1 cellular context compared by ENCODE assay signal in the genomic region with DNA sequence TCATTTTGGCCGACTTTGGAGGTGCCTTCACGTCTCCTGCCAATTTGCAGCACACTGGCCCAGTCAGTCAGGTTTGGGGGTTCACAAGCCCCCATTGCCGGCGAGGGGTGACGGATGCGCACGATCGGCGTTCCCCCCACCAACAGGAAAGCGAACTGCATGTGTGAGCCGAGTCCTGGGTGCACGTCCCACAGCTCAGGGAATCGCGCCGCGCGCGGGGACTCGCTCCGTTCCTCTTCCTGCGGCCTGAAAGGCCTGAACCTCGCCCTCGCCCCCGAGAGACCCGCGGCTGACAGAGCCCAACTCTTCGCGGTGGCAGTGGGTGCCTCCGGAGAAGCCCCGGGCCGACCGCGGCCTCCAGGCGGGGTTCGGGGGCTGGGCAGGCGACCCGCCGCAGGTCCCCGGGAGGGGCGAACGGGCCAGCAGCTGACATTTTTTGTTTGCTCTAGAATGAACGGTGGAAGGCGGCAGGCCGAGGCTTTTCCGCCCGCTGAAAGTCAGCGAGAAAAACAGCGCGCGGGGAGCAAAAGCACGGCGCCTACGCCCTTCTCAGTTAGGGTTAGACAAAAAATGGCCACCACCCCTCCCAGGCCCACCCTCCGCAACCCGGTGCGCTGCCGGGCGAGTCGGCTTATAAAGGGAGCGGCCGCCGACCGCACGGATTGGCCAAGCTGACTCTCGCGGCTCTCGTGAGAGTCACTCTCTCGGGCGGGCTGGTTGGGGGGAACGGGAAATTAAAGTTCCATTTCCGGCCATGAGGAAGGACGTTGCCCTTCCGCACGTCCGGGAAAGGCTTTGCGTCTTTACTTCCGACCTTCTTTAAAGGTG.
TF ChIP-seq lines count a peak whose summit lies in the region.

A gene (minus strand): TSS at position 608 of the 828 bp plus-strand sequence.

TF ChIP-seq in HEK293, 187 proteins besides CTCF, POLR2A, EP300 and RAD21 (continued from another document):
- TF ChIP-seq, protein P1, sequence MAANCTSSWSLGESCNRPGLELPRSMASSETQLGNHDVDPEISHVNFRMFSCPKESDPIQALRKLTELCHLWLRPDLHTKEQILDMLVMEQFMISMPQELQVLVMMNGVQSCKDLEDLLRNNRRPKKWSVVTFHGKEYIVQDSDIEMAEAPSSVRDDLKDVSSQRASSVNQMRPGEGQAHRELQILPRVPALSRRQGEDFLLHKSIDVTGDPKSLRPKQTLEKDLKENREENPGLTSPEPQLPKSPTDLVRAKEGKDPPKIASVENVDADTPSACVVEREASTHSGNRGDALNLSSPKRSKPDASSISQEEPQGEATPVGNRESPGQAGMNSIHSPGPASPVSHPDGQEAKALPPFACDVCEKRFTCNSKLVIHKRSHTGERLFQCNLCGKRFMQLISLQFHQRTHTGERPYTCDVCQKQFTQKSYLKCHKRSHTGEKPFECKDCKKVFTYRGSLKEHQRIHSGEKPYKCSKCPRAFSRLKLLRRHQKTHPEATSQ (tag by site-specific recombination; IDR thresholded peaks at IDR 0.05), result no peak
- TF ChIP-seq SALL2 (tag by site-specific recombination; IDR thresholded peaks at IDR 0.05; ENCODE audit: borderline replicate concordance), result no peak
- TF ChIP-seq ZNF169 (tag by site-specific recombination; IDR thresholded peaks at IDR 0.05), result no peak
- TF ChIP-seq ZNF354C (tag by site-specific recombination; IDR thresholded peaks at IDR 0.05; ENCODE audit: borderline replicate concordance, low read depth), result no peak
- TF ChIP-seq BCL11B (tag by site-specific recombination; IDR thresholded peaks at IDR 0.05; ENCODE audit: low read depth), result no peak
- peak; percentile 78 for TF ChIP-seq PRDM1 (tag by site-specific recombination; IDR thresholded peaks at IDR 0.05)
- TF ChIP-seq ZNF664 (tag by site-specific recombination; IDR thresholded peaks at IDR 0.05), result no peak
- peak; percentile 53 for TF ChIP-seq SP3 (tag by site-specific recombination; IDR thresholded peaks at IDR 0.05)
- TF ChIP-seq, protein P2, sequence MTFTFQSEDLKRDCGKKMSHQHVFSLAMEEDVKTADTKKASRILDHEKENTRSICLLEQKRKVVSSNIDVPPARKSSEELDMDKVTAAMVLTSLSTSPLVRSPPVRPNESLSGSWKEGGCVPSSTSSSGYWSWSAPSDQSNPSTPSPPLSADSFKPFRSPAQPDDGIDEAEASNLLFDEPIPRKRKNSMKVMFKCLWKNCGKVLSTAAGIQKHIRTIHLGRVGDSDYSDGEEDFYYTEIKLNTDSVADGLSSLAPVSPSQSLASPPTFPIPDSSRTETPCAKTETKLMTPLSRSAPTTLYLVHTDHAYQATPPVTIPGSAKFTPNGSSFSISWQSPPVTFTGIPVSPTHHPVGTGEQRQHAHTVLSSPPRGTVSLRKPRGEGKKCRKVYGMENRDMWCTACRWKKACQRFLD (tag by site-specific recombination; IDR thresholded peaks at IDR 0.05), result no peak
- no peak for TF ChIP-seq TRIM28 (IDR thresholded peaks at IDR 0.05; ENCODE audit: borderline replicate concordance, low read length)
- no peak for TF ChIP-seq ZFP69B (tag by site-specific recombination; IDR thresholded peaks at IDR 0.05)
- TF ChIP-seq ZNF416 (tag by site-specific recombination; IDR thresholded peaks at IDR 0.05), result no peak
- TF ChIP-seq, protein P3, sequence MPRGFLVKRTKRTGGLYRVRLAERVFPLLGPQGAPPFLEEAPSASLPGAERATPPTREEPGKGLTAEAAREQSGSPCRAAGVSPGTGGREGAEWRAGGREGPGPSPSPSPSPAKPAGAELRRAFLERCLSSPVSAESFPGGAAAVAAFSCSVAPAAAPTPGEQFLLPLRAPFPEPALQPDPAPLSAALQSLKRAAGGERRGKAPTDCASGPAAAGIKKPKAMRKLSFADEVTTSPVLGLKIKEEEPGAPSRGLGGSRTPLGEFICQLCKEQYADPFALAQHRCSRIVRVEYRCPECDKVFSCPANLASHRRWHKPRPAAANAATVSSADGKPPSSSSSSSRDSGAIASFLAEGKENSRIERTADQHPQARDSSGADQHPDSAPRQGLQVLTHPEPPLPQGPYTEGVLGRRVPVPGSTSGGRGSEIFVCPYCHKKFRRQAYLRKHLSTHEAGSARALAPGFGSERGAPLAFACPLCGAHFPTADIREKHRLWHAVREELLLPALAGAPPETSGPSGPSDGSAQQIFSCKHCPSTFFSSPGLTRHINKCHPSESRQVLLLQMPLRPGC (tag by site-specific recombination; IDR thresholded peaks at IDR 0.05), result 0 out of 2 replicates have a peak, but pooled peaks have one; percentile 10
- no peak for TF ChIP-seq ZSCAN23 (tag by site-specific recombination; IDR thresholded peaks at IDR 0.05)
- TF ChIP-seq, protein P4, sequence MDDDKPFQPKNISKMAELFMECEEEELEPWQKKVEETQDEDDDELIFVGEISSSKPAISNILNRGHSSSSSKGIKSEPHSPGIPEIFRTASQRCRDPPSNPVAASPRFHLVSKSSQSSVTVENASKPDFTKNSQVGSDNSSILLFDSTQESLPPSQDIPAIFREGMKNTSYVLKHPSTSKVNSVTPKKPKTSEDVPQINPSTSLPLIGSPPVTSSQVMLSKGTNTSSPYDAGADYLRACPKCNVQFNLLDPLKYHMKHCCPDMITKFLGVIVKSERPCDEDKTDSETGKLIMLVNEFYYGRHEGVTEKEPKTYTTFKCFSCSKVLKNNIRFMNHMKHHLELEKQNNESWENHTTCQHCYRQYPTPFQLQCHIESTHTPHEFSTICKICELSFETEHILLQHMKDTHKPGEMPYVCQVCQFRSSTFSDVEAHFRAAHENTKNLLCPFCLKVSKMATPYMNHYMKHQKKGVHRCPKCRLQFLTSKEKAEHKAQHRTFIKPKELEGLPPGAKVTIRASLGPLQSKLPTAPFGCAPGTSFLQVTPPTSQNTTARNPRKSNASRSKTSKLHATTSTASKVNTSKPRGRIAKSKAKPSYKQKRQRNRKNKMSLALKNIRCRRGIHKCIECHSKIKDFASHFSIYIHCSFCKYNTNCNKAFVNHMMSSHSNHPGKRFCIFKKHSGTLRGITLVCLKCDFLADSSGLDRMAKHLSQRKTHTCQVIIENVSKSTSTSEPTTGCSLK (tag by site-specific recombination; IDR thresholded peaks at IDR 0.05), result no peak
- no peak for TF ChIP-seq ZNF366 (tag by site-specific recombination; conservative IDR thresholded peaks at IDR 0.05)
- no peak for TF ChIP-seq ZNF707 (tag by site-specific recombination; IDR thresholded peaks at IDR 0.05)
